In the genomic region with DNA sequence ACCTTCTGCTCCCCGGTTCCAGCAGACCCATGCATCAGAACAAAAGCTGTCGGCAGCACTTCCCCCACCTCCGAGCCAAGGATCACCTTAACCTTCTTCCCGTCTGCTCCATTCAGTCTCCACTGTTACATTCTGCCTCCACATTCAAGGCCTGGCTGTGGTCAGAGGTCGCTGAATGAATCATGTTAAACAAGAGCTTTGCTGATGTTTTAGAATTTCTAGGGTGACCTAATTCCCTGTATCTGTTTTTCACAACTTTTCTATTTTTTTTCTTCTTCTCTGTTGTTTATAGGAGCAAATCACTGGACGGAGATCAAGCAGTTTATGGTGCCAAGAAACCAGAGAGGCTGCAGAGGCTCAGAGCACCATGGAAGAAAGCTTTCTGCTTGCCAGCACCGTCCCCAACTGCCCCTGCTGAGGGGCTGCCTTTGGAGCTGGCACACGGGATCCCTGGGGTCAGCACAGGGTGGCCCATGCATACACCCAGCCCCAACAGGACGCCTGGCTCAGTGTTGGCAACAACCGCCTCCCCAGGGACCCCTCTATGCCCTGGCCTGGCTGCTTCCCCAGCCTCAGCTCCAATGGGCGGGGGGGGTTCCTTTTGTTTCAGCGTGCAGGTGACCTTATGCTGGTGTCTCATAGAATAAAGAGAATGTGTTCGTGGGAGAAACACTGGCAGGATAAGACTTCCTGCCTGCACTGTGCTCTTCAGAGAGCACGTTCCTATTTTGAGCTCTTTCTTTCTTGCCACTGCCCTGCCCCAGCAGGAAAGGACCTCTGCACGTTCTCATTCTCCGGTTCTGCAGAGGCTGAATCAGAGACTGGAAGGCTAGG, we compare ENCODE assay signal across 8 cellular contexts.
A peak's percentile ranks its signal among the peaks of the same experiment; 100 is the strongest.
DNase-seq lines count a peak whose midpoint lies in the region; ATAC-seq and TF ChIP-seq lines count a peak whose summit lies in the region.

No MANE protein-coding gene starts in this region.

- ATAC-seq in sciatic nerve (peak; percentile 82), HG03378 (IDR thresholded peaks at IDR 0.05; ENCODE audit: unreplicated experiment) (no peak)

- no peak overlapping the region for H2BK120ac ChIP-seq in H9 (ENCODE audit: low read depth, low read length, poor library complexity, severe bottlenecking)

- no peak overlapping the region for H3K23ac ChIP-seq in H9 (ENCODE audit: insufficient read length, low read depth, low read length)

- no peak overlapping the region for H2AFZ ChIP-seq in H9 (ENCODE audit: low read length)

- peaks cover 6% of the 10 kb centered on the region; the same call in 1 of the 2 replicates for H3K4me1 ChIP-seq in H9 (ENCODE audit: insufficient read depth, low read length)

- H3K27ac ChIP-seq in H9 (ENCODE audit: insufficient read length, low read depth, low read length): no peak overlapping the region

- DNase-seq in G401 (ENCODE audit: low spot score) (peak; percentile 61), fibroblast of the conjunctiva (ENCODE audit: low read depth) (peak; percentile 91), sciatic nerve (ENCODE audit: low spot score) (no peak), AML-193 (lab: John Stamatoyannopoulos, UW) (no peak), NCI-H2196 (lab: John Stamatoyannopoulos, UW; ENCODE audit: unreplicated experiment) (no peak), H9 (no peak)
- DNase-seq in T-helper 2 cell treated with Interferon-gamma antibody and Interleukin-4, amounts not matched to agents 5 μg/mL and 100 μg/mL, for 36 hours (ENCODE audit: low spot score): no peak

- H3K23me2 ChIP-seq in H9 (ENCODE audit: insufficient read length, low read depth, low read length, poor library complexity, severe bottlenecking): no peaks in the 10 kb centered on the region

- H3K4me1 Mint-ChIP-seq in T-helper 2 cell treated with Interferon-gamma antibody and Interleukin-4, amounts not matched to agents 5 μg/mL and 100 μg/mL, for 36 hours (ENCODE audit: low read depth): peaks cover 23% of the 10 kb centered on the region
- peaks cover 19 to 23% of the 10 kb centered on the region in 2 experiments for H3K4me1 Mint-ChIP-seq in H9

- H3K79me2 ChIP-seq in H9 (ENCODE audit: insufficient read depth, low read length): no peaks in the 10 kb centered on the region

- peak overlapping the region; percentile 28 for H3K4me3 Mint-ChIP-seq in T-helper 2 cell treated with Interferon-gamma antibody and Interleukin-4, amounts not matched to agents 5 μg/mL and 100 μg/mL, for 36 hours
- no peak overlapping the region for H3K4me3 Mint-ChIP-seq in H9

- no peak overlapping the region for H2AK5ac ChIP-seq in H9 (ENCODE audit: insufficient read length, low read length)

- no peak overlapping the region for H3K9ac ChIP-seq in H9 (ENCODE audit: extremely low read depth, insufficient read length, low read length)

- no peak overlapping the region for H2BK15ac ChIP-seq in H9 (ENCODE audit: low read depth, low read length)

- WGBS in H9 (ENCODE audit: extremely low coverage, insufficient read length, low lambda C conversion rate): no CpG with 5 or more reads among the region's 16 CpGs

- H3K9me3 ChIP-seq in H9 (ENCODE audit: control insufficient read depth, low read depth, low read length): no peaks in the 10 kb centered on the region

- H3K27ac Mint-ChIP-seq in T-helper 2 cell treated with Interferon-gamma antibody and Interleukin-4, amounts not matched to agents 5 μg/mL and 100 μg/mL, for 36 hours: peak overlapping the region; percentile 4
- H3K27ac Mint-ChIP-seq in H9: peak overlapping the region in 1 of 3 experiments; percentile 40; a peak in 1 of 7 replicates

- H3K18ac ChIP-seq in H9 (ENCODE audit: insufficient read length, low read depth, low read length): no peak overlapping the region

- no peaks in the 10 kb centered on the region for H3K9me3 Mint-ChIP-seq in T-helper 2 cell treated with Interferon-gamma antibody and Interleukin-4, amounts not matched to agents 5 μg/mL and 100 μg/mL, for 36 hours
- peaks cover 7 to 11% of the 10 kb centered on the region in 2 experiments; a peak in 4 of 5 replicates for H3K9me3 Mint-ChIP-seq in H9

- H4K20me1 ChIP-seq in H9 (ENCODE audit: control insufficient read depth, insufficient read depth, insufficient read length): no peaks in the 10 kb centered on the region

- no peak overlapping the region for H3K4me2 ChIP-seq in H9 (ENCODE audit: insufficient read depth, insufficient read length, low read length)

- no peak overlapping the region for H2BK12ac ChIP-seq in H9 (ENCODE audit: insufficient read length, low read depth, low read length)

- no peak for TF ChIP-seq CTCF in H9 (conservative IDR thresholded peaks at IDR 0.05)

- H2BK20ac ChIP-seq in H9 (ENCODE audit: low read depth, low read length, poor library complexity, severe bottlenecking): no peak overlapping the region

- H3K14ac ChIP-seq in H9 (ENCODE audit: insufficient read depth, low read length): no peak overlapping the region

- H3K4ac ChIP-seq in H9 (ENCODE audit: low read depth, low read length): no peak overlapping the region

- H3K36me3 Mint-ChIP-seq in T-helper 2 cell treated with Interferon-gamma antibody and Interleukin-4, amounts not matched to agents 5 μg/mL and 100 μg/mL, for 36 hours (ENCODE audit: low read depth): no peaks in the 10 kb centered on the region
- peaks cover 0 to 9% (median 0%) of the 10 kb centered on the region in 3 experiments; a peak in 3 of 7 replicates for H3K36me3 Mint-ChIP-seq in H9 (ENCODE audit: insufficient read depth in 1 of 3, low read depth in 3 of 3)

- H2BK5ac ChIP-seq in H9 (ENCODE audit: insufficient read length, low read length): no peak overlapping the region

- H3K27me3 Mint-ChIP-seq in T-helper 2 cell treated with Interferon-gamma antibody and Interleukin-4, amounts not matched to agents 5 μg/mL and 100 μg/mL, for 36 hours (ENCODE audit: low read depth): peaks cover 3% of the 10 kb centered on the region
- peaks cover 7% of the 10 kb centered on the region for H3K27me3 Mint-ChIP-seq in H9 (ENCODE audit: low read depth)

- no peak overlapping the region for H4K5ac ChIP-seq in H9 (ENCODE audit: insufficient read length, low read depth, low read length)

- in situ Hi-C loops in G401 (cut with HindIII; ENCODE audit: low sequenced_read_pairs): no loop called here

- H3K56ac ChIP-seq in H9 (ENCODE audit: insufficient read length, low read depth, low read length): no peak overlapping the region

- intact Hi-C loops in sciatic nerve (cut with DNase I): no loop called here

- no peaks in the 10 kb centered on the region for H3K79me1 ChIP-seq in H9 (ENCODE audit: insufficient read depth, low read depth, low read length, poor library complexity, severe bottlenecking)

- no peak overlapping the region for H4K8ac ChIP-seq in H9 (replicated peaks; ENCODE audit: insufficient read length, low read depth, low read length)

- no peaks in the 10 kb centered on the region for H3K27me3 ChIP-seq in H9 (ENCODE audit: insufficient read depth, low read length)

- no peak overlapping the region for H4K91ac ChIP-seq in H9 (ENCODE audit: insufficient read length, low read depth, low read length)

- no peak overlapping the region for H3T11ph ChIP-seq in H9 (ENCODE audit: low read length)

Comparison
In these comparisons a context has a peak if more than half of its experiments do, and no peak if none do; other contexts are left out.
1. DNase-seq: peak in G401 (single experiment) and fibroblast of the conjunctiva (single experiment); none in T-helper 2 cell treated with Interferon-gamma antibody and Interleukin-4, amounts not matched to agents 5 μg/mL and 100 μg/mL, for 36 hours (single experiment), sciatic nerve (single experiment), AML-193 (0 of 2), NCI-H2196 (single experiment) and H9 (single experiment).